Comparison of ENCODE assay signal across 1 cellular context in the genomic region with DNA sequence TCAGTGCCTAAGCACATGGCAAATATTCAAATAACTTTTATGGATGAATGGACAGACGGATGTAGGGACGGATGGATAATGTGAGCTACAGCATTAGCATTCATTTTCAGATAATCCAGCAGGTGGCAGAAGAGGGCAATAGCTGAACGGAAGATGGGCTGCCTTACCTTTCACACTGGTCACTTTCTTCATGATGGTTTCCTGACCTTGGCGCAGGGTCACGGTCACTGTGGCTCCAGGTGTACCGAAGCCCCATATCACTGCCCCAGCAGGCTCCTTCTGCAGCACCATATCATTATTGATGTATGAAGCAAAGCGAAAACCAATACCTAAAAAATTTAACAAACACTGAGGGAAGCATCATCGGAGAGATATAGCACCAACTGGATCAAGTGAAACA.
TF ChIP-seq lines count a peak whose summit lies in the region.

No MANE protein-coding gene starts in this region.

TF ChIP-seq in WTC11, 78 proteins besides CTCF, POLR2A, EP300 and RAD21 (continued from another document):
- TF ChIP-seq, protein P1, sequence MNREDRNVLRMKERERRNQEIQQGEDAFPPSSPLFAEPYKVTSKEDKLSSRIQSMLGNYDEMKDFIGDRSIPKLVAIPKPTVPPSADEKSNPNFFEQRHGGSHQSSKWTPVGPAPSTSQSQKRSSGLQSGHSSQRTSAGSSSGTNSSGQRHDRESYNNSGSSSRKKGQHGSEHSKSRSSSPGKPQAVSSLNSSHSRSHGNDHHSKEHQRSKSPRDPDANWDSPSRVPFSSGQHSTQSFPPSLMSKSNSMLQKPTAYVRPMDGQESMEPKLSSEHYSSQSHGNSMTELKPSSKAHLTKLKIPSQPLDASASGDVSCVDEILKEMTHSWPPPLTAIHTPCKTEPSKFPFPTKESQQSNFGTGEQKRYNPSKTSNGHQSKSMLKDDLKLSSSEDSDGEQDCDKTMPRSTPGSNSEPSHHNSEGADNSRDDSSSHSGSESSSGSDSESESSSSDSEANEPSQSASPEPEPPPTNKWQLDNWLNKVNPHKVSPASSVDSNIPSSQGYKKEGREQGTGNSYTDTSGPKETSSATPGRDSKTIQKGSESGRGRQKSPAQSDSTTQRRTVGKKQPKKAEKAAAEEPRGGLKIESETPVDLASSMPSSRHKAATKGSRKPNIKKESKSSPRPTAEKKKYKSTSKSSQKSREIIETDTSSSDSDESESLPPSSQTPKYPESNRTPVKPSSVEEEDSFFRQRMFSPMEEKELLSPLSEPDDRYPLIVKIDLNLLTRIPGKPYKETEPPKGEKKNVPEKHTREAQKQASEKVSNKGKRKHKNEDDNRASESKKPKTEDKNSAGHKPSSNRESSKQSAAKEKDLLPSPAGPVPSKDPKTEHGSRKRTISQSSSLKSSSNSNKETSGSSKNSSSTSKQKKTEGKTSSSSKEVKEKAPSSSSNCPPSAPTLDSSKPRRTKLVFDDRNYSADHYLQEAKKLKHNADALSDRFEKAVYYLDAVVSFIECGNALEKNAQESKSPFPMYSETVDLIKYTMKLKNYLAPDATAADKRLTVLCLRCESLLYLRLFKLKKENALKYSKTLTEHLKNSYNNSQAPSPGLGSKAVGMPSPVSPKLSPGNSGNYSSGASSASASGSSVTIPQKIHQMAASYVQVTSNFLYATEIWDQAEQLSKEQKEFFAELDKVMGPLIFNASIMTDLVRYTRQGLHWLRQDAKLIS (CRISPR knock-in tag; IDR thresholded peaks at IDR 0.05; ENCODE audit: borderline replicate concordance) = no peak
- no peak for TF ChIP-seq SP1 (CRISPR knock-in tag; conservative IDR thresholded peaks at IDR 0.05)
